Comparison of ENCODE assay signal across 8 cellular contexts in the genomic region with DNA sequence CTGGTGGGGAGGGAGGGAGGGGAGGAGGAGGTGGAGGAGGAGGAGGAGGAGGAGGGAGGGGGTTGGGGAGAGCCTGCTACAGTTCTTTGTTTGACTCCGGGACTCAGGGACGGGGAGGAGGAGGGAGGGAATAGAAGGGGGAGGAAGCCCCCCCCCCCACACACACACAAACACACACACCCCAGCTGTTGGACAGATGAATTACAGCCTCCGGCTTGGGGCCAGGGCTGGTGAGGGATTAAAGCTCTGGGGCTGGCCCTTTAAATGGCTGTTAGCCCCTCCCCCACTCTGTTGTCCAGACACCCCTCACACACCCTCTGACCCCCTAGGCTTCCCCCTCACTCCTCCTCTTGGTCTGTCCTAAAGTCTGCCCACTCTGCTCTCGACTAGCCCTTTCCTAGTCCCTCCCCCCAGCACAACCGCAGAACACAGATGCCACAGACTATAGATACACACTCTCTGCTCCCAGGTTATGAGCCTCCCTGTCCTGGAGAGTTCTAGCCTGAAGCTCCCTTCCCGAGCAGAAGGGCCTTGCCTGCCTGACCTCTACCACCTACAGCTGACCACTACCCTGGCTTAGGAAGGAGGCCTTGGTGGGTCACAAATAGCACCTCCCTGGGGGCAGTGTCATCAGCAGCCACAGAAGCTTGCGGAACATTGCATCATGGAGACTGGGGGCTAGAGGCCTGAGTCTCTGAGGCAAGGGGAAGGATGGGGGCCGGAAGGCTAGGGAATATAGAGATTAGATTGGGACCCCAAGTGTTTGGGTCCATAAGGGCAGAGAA. TPM values are rescaled to one million over a fixed set of nuclear protein-coding genes. Genes with fewer than 3 reads are reported as not detected.
DNase-seq lines count a peak whose midpoint lies in the region; ATAC-seq and TF ChIP-seq lines count a peak whose summit lies in the region.

No MANE protein-coding gene starts in this region.

- H3K36me3 ChIP-seq in KOPT-K1 (ENCODE audit: insufficient read depth, low read length): 0 out of 2 replicates have a peak, but pooled peaks cover 6% of the 10 kb centered on the region
- H3K36me3 ChIP-seq in SU-DHL-6 (ENCODE audit: low read length): no peaks in the 10 kb centered on the region
- peaks cover 0 to 3% (median 0%) of the 10 kb centered on the region in 3 experiments for H3K36me3 ChIP-seq in naive thymus-derived CD4-positive, alpha-beta T cell (ENCODE audit: control insufficient read depth in 2 of 3, insufficient read depth in 3 of 3, low read length in 3 of 3)

- DNase-seq in DMS79 (lab: John Stamatoyannopoulos, UW) (peak; percentile 45), epithelial cell of esophagus (ENCODE audit: low read depth) (peak; percentile 40)
- DNase-seq in naive thymus-derived CD4-positive, alpha-beta T cell: no peak

- peaks cover 0 to 10% (median 3%) of the 10 kb centered on the region in 5 donors for H3K36me3 Mint-ChIP-seq in naive thymus-derived CD4-positive, alpha-beta T cell

- H3K4me3 Mint-ChIP-seq in naive thymus-derived CD4-positive, alpha-beta T cell: peak overlapping the region; percentile 59 to 99 (median 82)

- H4K20me1 ChIP-seq in SU-DHL-6 (ENCODE audit: low read depth, low read length): no peaks in the 10 kb centered on the region

- peak overlapping the region; percentile 28 for H3K4me2 ChIP-seq in SU-DHL-6 (ENCODE audit: low read depth, low read length, poor library complexity, severe bottlenecking)

- peaks cover 59% of the 10 kb centered on the region for H3F3A ChIP-seq in SU-DHL-6 (ENCODE audit: insufficient read depth)

- peaks cover 0 to 10% (median 0%) of the 10 kb centered on the region in 11 donors for H3K9me3 Mint-ChIP-seq in naive thymus-derived CD4-positive, alpha-beta T cell

- H3K4me1 ChIP-seq in naive thymus-derived CD4-positive, alpha-beta T cell (ENCODE audit: control insufficient read depth in 2 of 2, insufficient read depth in 2 of 2, low read length in 2 of 2): peaks cover 32 to 47% of the 10 kb centered on the region in 2 donors

- intact Hi-C loops in naive thymus-derived CD4-positive, alpha-beta T cell (cut with micrococcal nuclease): loop anchor here (5.0 to 10.0 kb wide), 3 partner anchors 544 to 794 kb away; a partner anchor contains a TSS

- H3K79me2 ChIP-seq in SU-DHL-6 (ENCODE audit: insufficient read depth, low read length): 0 out of 2 replicates have a peak, but pooled peaks cover 4% of the 10 kb centered on the region

- H3K27me3 ChIP-seq in SU-DHL-6 (ENCODE audit: low read length): no peaks in the 10 kb centered on the region
- H3K27me3 ChIP-seq in naive thymus-derived CD4-positive, alpha-beta T cell (ENCODE audit: control insufficient read depth in 2 of 2, insufficient read depth in 2 of 2, low read length in 2 of 2): no peaks in the 10 kb centered on the region

- CTCF ChIA-PET in naive thymus-derived CD4-positive, alpha-beta T cell (lab: Charles Lee): interaction anchor here (0.5 to 1.9 kb wide), 7 partner anchors 12 to 289 kb away, joined by 3 to 8 read pairs (median 4); a partner anchor contains a TSS

- peaks cover 0 to 4% (median 0%) of the 10 kb centered on the region in 5 donors for H3K27me3 Mint-ChIP-seq in naive thymus-derived CD4-positive, alpha-beta T cell

- no peaks in the 10 kb centered on the region for H3K9me2 ChIP-seq in SU-DHL-6 (replicated peaks; ENCODE audit: insufficient read depth, low read length)

- H2AFZ ChIP-seq in SU-DHL-6 (ENCODE audit: low read depth, low read length, severe bottlenecking): no peak overlapping the region

- peak overlapping the region; percentile 39 to 100 (median 96) for H3K27ac Mint-ChIP-seq in naive thymus-derived CD4-positive, alpha-beta T cell

- H3K27ac ChIP-seq in KOPT-K1 (ENCODE audit: low read depth, low read length, poor library complexity, severe bottlenecking) (peak overlapping the region; percentile 17), SU-DHL-6 (ENCODE audit: low read depth, low read length) (peak overlapping the region; percentile 94)
- peak overlapping the region; percentile 100 for H3K27ac ChIP-seq in naive thymus-derived CD4-positive, alpha-beta T cell (ENCODE audit: low read depth, low read length)

- no peak for ATAC-seq in naive thymus-derived CD4-positive, alpha-beta T cell
- ATAC-seq in HG03135 (IDR thresholded peaks at IDR 0.05; ENCODE audit: unreplicated experiment) (no peak), HG02763 (IDR thresholded peaks at IDR 0.05; ENCODE audit: unreplicated experiment) (no peak), GM21825 (IDR thresholded peaks at IDR 0.05; ENCODE audit: unreplicated experiment) (no peak)

- peaks cover 41 to 75% (median 59%) of the 10 kb centered on the region in 7 donors for H3K4me1 Mint-ChIP-seq in naive thymus-derived CD4-positive, alpha-beta T cell

- H3K9me3 ChIP-seq in KOPT-K1 (ENCODE audit: insufficient read depth, low read length, poor library complexity, severe bottlenecking): no peaks in the 10 kb centered on the region
- no peaks in the 10 kb centered on the region for H3K9me3 ChIP-seq in SU-DHL-6 (ENCODE audit: insufficient read depth, low read length)
- H3K9me3 ChIP-seq in naive thymus-derived CD4-positive, alpha-beta T cell (ENCODE audit: control insufficient read depth in 2 of 3, low read length in 3 of 3): no peaks in the 10 kb centered on the region

- no peak for TF ChIP-seq CTCF in SU-DHL-6 (IDR thresholded peaks at IDR 0.05; ENCODE audit: insufficient read depth, low read length, poor library complexity, severe bottlenecking)
- TF ChIP-seq CTCF in epithelial cell of esophagus (IDR thresholded peaks at IDR 0.05; ENCODE audit: insufficient read depth, low read depth, low read length, missing control alignments): no peak

- no peak overlapping the region for H3K9ac ChIP-seq in SU-DHL-6 (ENCODE audit: low read length)

- POLR2A ChIA-PET in naive thymus-derived CD4-positive, alpha-beta T cell (lab: Charles Lee): interaction anchor here (0.5 to 9.7 kb wide), 7 partner anchors 13 to 325 kb away, joined by 3 to 89 read pairs (median 5); a partner anchor contains a TSS

- H3K4me3 ChIP-seq in SU-DHL-6 (ENCODE audit: insufficient read depth, low read length, poor library complexity, severe bottlenecking) (no peak overlapping the region), epithelial cell of esophagus (ENCODE audit: low read length) (peak overlapping the region; percentile 90)
- H3K4me3 ChIP-seq in naive thymus-derived CD4-positive, alpha-beta T cell (ENCODE audit: low read length): no peak overlapping the region

RNA-seq across cellular contexts. Expression of a gene that starts 4.5 kb away (rescaled TPM):
- 100 to 1,000 TPM in 4 of 5 experiments, 10 to 100 TPM in 1; 32.2 to 179 (median 120) TPM for total RNA-seq in naive thymus-derived CD4-positive, alpha-beta T cell
- polyA plus RNA-seq in naive thymus-derived CD4-positive, alpha-beta T cell: 1 to 10 TPM in 1 of 2 donors, under 1 TPM in 1; 0.95 to 1.5 TPM

RNA-seq across cellular contexts. Expression of a gene that starts 16.4 kb away (rescaled TPM):
- total RNA-seq in naive thymus-derived CD4-positive, alpha-beta T cell: 10 to 100 TPM in 4 of 5 experiments, under 1 TPM in 1; 0.70 to 32.7 (median 11.6) TPM
- polyA plus RNA-seq in naive thymus-derived CD4-positive, alpha-beta T cell: not detected

RNA-seq across cellular contexts. Expression of a gene that starts 18.9 kb away (rescaled TPM):
- total RNA-seq in naive thymus-derived CD4-positive, alpha-beta T cell: 10 to 100 TPM; 22.1 to 63.8 (median 24.9) TPM
- 100 to 1,000 TPM; 113 to 132 TPM for polyA plus RNA-seq in naive thymus-derived CD4-positive, alpha-beta T cell

RNA-seq across cellular contexts. Expression of a gene that starts 19.3 kb away (rescaled TPM):
- 10 to 100 TPM in 2 of 5 experiments, 1 to 10 TPM in 3; 8.4 to 14.2 (median 9.5) TPM for total RNA-seq in naive thymus-derived CD4-positive, alpha-beta T cell
- polyA plus RNA-seq in naive thymus-derived CD4-positive, alpha-beta T cell: 1 to 10 TPM; 7.5 to 7.9 TPM

RNA-seq across cellular contexts. Expression of a gene that starts 50.1 kb away (rescaled TPM):
- 100 to 1,000 TPM; 189 to 417 (median 359) TPM for total RNA-seq in naive thymus-derived CD4-positive, alpha-beta T cell
- polyA plus RNA-seq in naive thymus-derived CD4-positive, alpha-beta T cell: 10 to 100 TPM; 12.7 to 39.3 TPM

Comparison
In these comparisons a context has a peak if more than half of its experiments do, and no peak if none do; other contexts are left out.
1. DNase-seq: peak in DMS79 (single experiment) and epithelial cell of esophagus (single experiment); none in naive thymus-derived CD4-positive, alpha-beta T cell (0 of 9).
2. H3K27ac ChIP-seq: peak in every context shown above with its lines; median percentile 100 in naive thymus-derived CD4-positive, alpha-beta T cell; 94 in SU-DHL-6; 17 in KOPT-K1.